7 cellular contexts compared by ENCODE assay signal in genomic region chr11:18731949-18732821, GRCh38. TPM values are rescaled to one million over a fixed set of nuclear protein-coding genes. Genes with fewer than 3 reads are reported as not detected.
DNase-seq lines count a peak whose midpoint lies in the region; ATAC-seq and TF ChIP-seq lines count a peak whose summit lies in the region.

No MANE protein-coding gene starts in this region.

- DNase-seq in GM10248 (ENCODE audit: extremely low spot score) (peak; percentile 75), OCI-M1 (lab: John Stamatoyannopoulos, UW) (peak; percentile 77), fibroblast of the aortic adventitia (ENCODE audit: low read depth) (peak; percentile 53), nucleus accumbens (lab: John Stamatoyannopoulos, UW) (peak in 46 of 56 donors; percentile 6 to 85 (median 40)), type B pancreatic cell (ENCODE audit: extremely low spot score, unreplicated experiment) (no peak)
- peak; percentile 80 to 81 for DNase-seq in activated T-cell treated with anti-CD3 and anti-CD28 coated beads, Interleukin-2, amount 50 U/mL, for 48 hours

- CTCF ChIA-PET in GM10248 (lab: Yijun Ruan, JAX): interaction anchor here (0.6 to 14.5 kb wide), 31 partner anchors 10 to 628 kb away, joined by 3 to 361 read pairs (median 4); no protein-coding TSS in a partner anchor

- no peak overlapping the region for H3K27ac Mint-ChIP-seq in type B pancreatic cell

- peak; percentile 51 for ATAC-seq in HG02571 (IDR thresholded peaks at IDR 0.05; ENCODE audit: unreplicated experiment)

- no peaks in the 10 kb centered on the region for H3K9me3 Mint-ChIP-seq in type B pancreatic cell

- no peaks in the 10 kb centered on the region for H3K36me3 Mint-ChIP-seq in type B pancreatic cell

- peaks cover 2% of the 10 kb centered on the region for H3K27me3 Mint-ChIP-seq in type B pancreatic cell

- H3K4me3 Mint-ChIP-seq in type B pancreatic cell: no peak overlapping the region

- POLR2A ChIA-PET in GM10248 (lab: Yijun Ruan, JAX): no interaction called here

- H3K4me1 Mint-ChIP-seq in type B pancreatic cell (ENCODE audit: unreplicated experiment): peaks cover 11% of the 10 kb centered on the region

- TF ChIP-seq CTCF in GM10248 (IDR thresholded peaks at IDR 0.05; ENCODE audit: control extremely low read depth, extremely low read depth, low read depth, missing control alignments): peak; percentile 98
- TF ChIP-seq CTCF in fibroblast of the aortic adventitia (IDR thresholded peaks at IDR 0.05; ENCODE audit: insufficient read depth, low read length): peak; percentile 100
- TF ChIP-seq CTCF in type B pancreatic cell (conservative IDR thresholded peaks at IDR 0.05): peak; percentile 94

- no peak overlapping the region for H3K4me3 ChIP-seq in fibroblast of the aortic adventitia (ENCODE audit: low read depth, low read length)

RNA-seq across cellular contexts. Expression of gene IGSF22, which starts 6.2 kb away (rescaled TPM):
- total RNA-seq in fibroblast of the aortic adventitia (ENCODE audit: low replicate concordance): not detected in 2 replicates
- total RNA-seq in type B pancreatic cell (ENCODE audit: low replicate concordance): 0.07 and 0.26 TPM in 2 replicates

RNA-seq across cellular contexts. Expression of gene TMEM86A, which starts 33.6 kb away (rescaled TPM):
- total RNA-seq in fibroblast of the aortic adventitia (ENCODE audit: low replicate concordance) (0.27 and 9.6 TPM in 2 replicates), type B pancreatic cell (ENCODE audit: low replicate concordance) (3.6 and 6.5 TPM in 2 replicates)

RNA-seq across cellular contexts. Expression of gene PTPN5, which starts 59.4 kb away (rescaled TPM):
- total RNA-seq in fibroblast of the aortic adventitia (ENCODE audit: low replicate concordance) (not detected in 2 replicates), type B pancreatic cell (ENCODE audit: low replicate concordance) (0.48 and 1.7 TPM in 2 replicates)
